In the genomic region with DNA sequence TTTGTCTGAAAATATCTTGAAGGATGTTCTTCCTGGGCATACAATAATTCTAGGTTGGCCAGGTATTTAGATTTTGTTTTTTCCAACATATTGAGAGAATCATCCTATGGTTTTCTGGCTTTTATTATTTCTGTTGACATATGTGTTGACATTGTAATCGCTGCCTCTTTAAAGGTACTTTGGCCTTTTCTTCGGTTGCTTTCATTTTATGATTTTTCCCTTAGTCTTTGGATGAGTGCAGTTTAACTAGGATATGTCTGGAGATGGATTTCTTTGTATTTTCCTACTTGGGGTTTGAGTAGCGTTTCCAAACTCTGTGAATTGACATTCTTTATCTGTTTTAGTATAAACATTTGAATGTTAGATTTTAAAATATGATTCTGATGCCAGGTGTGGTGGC, we compare ENCODE assay signal across 25 cellular contexts.
"Had no signal": no experiment of that assay in that cellular context is flagged by ENCODE, and none has a peak within 500 bp of the region (broad histone marks: within the 10 kb centered on the region; RNA-seq: fewer than 3 reads in every experiment).

No MANE protein-coding gene starts in this region.

- H3K36me3 ChIP-seq: prostate gland had no signal

- ATAC-seq: heart right ventricle; left cardiac atrium; left lung; lower lobe of right lung; right cardiac atrium; stimulated activated effector memory CD8-positive, alpha-beta T cell treated with anti-CD3 and anti-CD28 coated beads, Interleukin-12 subunit alpha, Interleukin-12 subunit beta, amount 100 ng/mL, for 72 hours; stimulated activated naive CD8-positive, alpha-beta T cell treated with anti-CD3 and anti-CD28 coated beads, Interleukin-15, amount 100 ng/mL, for 72 hours; upper lobe of right lung had no signal

- H3K27ac ChIP-seq: heart right ventricle, hepatocyte, left lung, lower lobe of right lung, prostate gland, sigmoid colon, spleen, testis, thyroid gland, upper lobe of right lung had no signal

- H3K4me1 ChIP-seq: prostate gland, sigmoid colon, testis, upper lobe of right lung had no signal

- H3K4me3 ChIP-seq: heart right ventricle, hepatocyte, left lung, lower lobe of right lung, prostate gland, sigmoid colon, spleen, testis, thyroid gland, upper lobe of right lung had no signal

- H3K27me3 ChIP-seq: heart right ventricle, hepatocyte, left lung, sigmoid colon, spleen, testis, thyroid gland, upper lobe of right lung had no signal

- H3K9me3 ChIP-seq: heart right ventricle, left lung, lower lobe of right lung, prostate gland, sigmoid colon, spleen, testis, thyroid gland, upper lobe of right lung had no signal

- DNase-seq: heart right ventricle; kidney glomerular epithelial cell; left cardiac atrium; left lung; lower lobe of right lung; mammary epithelial cell; mesenchymal stem cell; naive B cell; occipital lobe; posterior cingulate gyrus; retina; right cardiac atrium; sigmoid colon; small intestine; spleen; stimulated activated CD4-positive, alpha-beta T cell treated with anti-CD3 and anti-CD28 coated beads, Interleukin-4, amount 100 ng/mL, for 24 hours; stimulated activated naive CD4-positive, alpha-beta T cell treated with Interleukin-2 at 50 U/mL for 16 hours; stimulated activated naive CD8-positive, alpha-beta T cell treated with anti-CD3 and anti-CD28 coated beads, Interleukin-15, amount 100 ng/mL, for 72 hours; testis; thyroid gland; trophoblast cell; upper lobe of right lung had no signal
